Comparison of ENCODE assay signal across 10 cellular contexts in genomic region chr2:217106650-217107014, GRCh38.
DNase-seq lines count a peak whose midpoint lies in the region; FAIRE-seq and TF ChIP-seq lines count a peak whose summit lies in the region.
"Had no signal": no experiment of that assay in that cellular context is flagged by ENCODE, and none has a peak within 500 bp of the region (broad histone marks: within the 10 kb centered on the region; RNA-seq: fewer than 3 reads in every experiment).

No MANE protein-coding gene starts in this region.

- no peak overlapping the region for H3K27ac ChIP-seq in caudate nucleus (ENCODE audit: low read depth, low read length)
- peak overlapping the region in 1 of 5 donors; percentile 16 for H3K27ac ChIP-seq in stomach
- no peak overlapping the region for H3K27ac ChIP-seq in kidney (ENCODE audit: low read depth in 2 of 2, low read length in 2 of 2)

- H3K36me3 Mint-ChIP-seq in chondrocyte (ENCODE audit: low read depth) (peaks cover 2% of the 10 kb centered on the region), neural crest cell (ENCODE audit: low read depth) (no peaks in the 10 kb centered on the region)

- H3K27ac Mint-ChIP-seq in chondrocyte (ENCODE audit: unreplicated experiment) (peak overlapping the region; percentile 99), neural crest cell (ENCODE audit: unreplicated experiment) (no peak overlapping the region)

- H3K27me3 Mint-ChIP-seq in chondrocyte (ENCODE audit: low read depth) (no peaks in the 10 kb centered on the region), neural crest cell (ENCODE audit: low read depth) (no peaks in the 10 kb centered on the region)

- 84 to 94% (median 89%) methylated on average over 3 of the region's 3 CpGs for WGBS in stomach, 5 donors

- H3K9me3 Mint-ChIP-seq in chondrocyte (ENCODE audit: low read depth), result peaks cover 17% of the 10 kb centered on the region
- peaks cover 7% of the 10 kb centered on the region for H3K9me3 Mint-ChIP-seq in neural crest cell

- peak; percentile 82 for DNase-seq in EH (ENCODE audit: low read depth)
- DNase-seq in M059J (ENCODE audit: low read depth), result peak; percentile 80
- no peak for DNase-seq in chondrocyte (ENCODE audit: low spot score)
- DNase-seq in neural crest cell (ENCODE audit: low read depth, low spot score), result no peak
- DNase-seq in activated CD4-positive, alpha-beta T cell treated with anti-CD3 and anti-CD28 coated beads for 48 hours, result no peak
- DNase-seq in caudate nucleus (lab: John Stamatoyannopoulos, UW), result no peak
- no peak for DNase-seq in stomach
- no peak for DNase-seq in kidney
- DNase-seq: activated CD4-positive, alpha-beta T cell treated with anti-CD3 and anti-CD28 coated beads for 4 hours; NCI-H526 treated with DMSO at 0.1 percent for 48 hours had no signal

- no peak overlapping the region for H3K4me3 ChIP-seq in stomach
- H3K4me3 ChIP-seq in kidney (ENCODE audit: low read length in 2 of 2), result no peak overlapping the region

- H3K9me3 ChIP-seq in stomach, result no peaks in the 10 kb centered on the region
- H3K9me3 ChIP-seq in kidney (ENCODE audit: control insufficient read depth in 1 of 2, low read length in 2 of 2), result no peaks in the 10 kb centered on the region

- H3K4me1 ChIP-seq in stomach (no peaks in the 10 kb centered on the region), kidney (ENCODE audit: control insufficient read depth in 1 of 2, insufficient read depth in 1 of 2, low read depth in 1 of 2, low read length in 2 of 2) (no peaks in the 10 kb centered on the region)

- H3K9ac ChIP-seq in kidney (ENCODE audit: low read length in 2 of 2), result no peak overlapping the region

- TF ChIP-seq CTCF in chondrocyte (IDR thresholded peaks at IDR 0.05) (peak; percentile 72), neural crest cell (conservative IDR thresholded peaks at IDR 0.05) (peak; percentile 54), stomach (IDR thresholded peaks at IDR 0.05) (no peak), kidney (IDR thresholded peaks at IDR 0.05; ENCODE audit: borderline replicate concordance, extremely low read depth, insufficient read depth) (no peak)

- H3K4me1 Mint-ChIP-seq in chondrocyte (ENCODE audit: low read depth) (peaks cover 63% of the 10 kb centered on the region), neural crest cell (peaks cover 8% of the 10 kb centered on the region)

- no peak for TF ChIP-seq EP300 in stomach (IDR thresholded peaks at IDR 0.05)

- TF ChIP-seq POLR2A in stomach (IDR thresholded peaks at IDR 0.05), result no peak

- H3K4me3 Mint-ChIP-seq in chondrocyte (ENCODE audit: unreplicated experiment) (no peak overlapping the region), neural crest cell (no peak overlapping the region)

- H3K27me3 ChIP-seq in stomach, result no peaks in the 10 kb centered on the region

- FAIRE-seq in kidney (lab: Jason Lieb, UNC), result no peak

- intact Hi-C loops in stomach (cut with DNase I; ENCODE audit: low total_unique reads), result no loop called here
- intact Hi-C loops in kidney (cut with DNase I), result loop anchor here (10.0 kb wide), 1 partner anchor 112 kb away; no protein-coding TSS in a partner anchor

- H3K36me3 ChIP-seq in stomach, result no peaks in the 10 kb centered on the region
- no peaks in the 10 kb centered on the region for H3K36me3 ChIP-seq in kidney (ENCODE audit: control insufficient read depth in 1 of 2, insufficient read depth in 2 of 2, low read length in 2 of 2)

Comparison
In these comparisons a context has a peak if more than half of its experiments do, and no peak if none do; other contexts are left out.
1. DNase-seq: peak in EH (single experiment) and M059J (single experiment); none in chondrocyte (single experiment), neural crest cell (single experiment), activated CD4-positive, alpha-beta T cell treated with anti-CD3 and anti-CD28 coated beads for 48 hours (single experiment), caudate nucleus (0 of 61), stomach (single experiment) and kidney (single experiment).
2. CTCF ChIP-seq: peak in chondrocyte (single experiment) and neural crest cell (single experiment); none in stomach (0 of 7) and kidney (single experiment).